11 cellular contexts compared by ENCODE assay signal in genomic region chr2:43047187-43047780, GRCh38.
DNase-seq lines count a peak whose midpoint lies in the region; ATAC-seq and TF ChIP-seq lines count a peak whose summit lies in the region.
"Had no signal": no experiment of that assay in that cellular context is flagged by ENCODE, and none has a peak within 500 bp of the region (broad histone marks: within the 10 kb centered on the region; RNA-seq: fewer than 3 reads in every experiment).

No MANE protein-coding gene starts in this region.

- H3K27ac Mint-ChIP-seq in T-helper 17 cell (peak overlapping the region; percentile 85), immature natural killer cell (peak overlapping the region in 2 of 6 donors; percentile 49 to 65)

- H3K27me3 Mint-ChIP-seq in T-helper 17 cell (no peaks in the 10 kb centered on the region), immature natural killer cell (ENCODE audit: low read depth in 3 of 3) (peaks cover 5 to 6% (median 6%) of the 10 kb centered on the region in 3 donors)

- no peak overlapping the region for H3K4me2 ChIP-seq in GM23248 (ENCODE audit: unreplicated experiment)

- TF ChIP-seq CTCF in spleen (IDR thresholded peaks at IDR 0.05 in 8 of 11, conservative IDR thresholded peaks at IDR 0.05 in 3 of 11) = no peak

- H3K27ac ChIP-seq in GM23248 = no peak overlapping the region
- H3K27ac ChIP-seq in spleen = peak overlapping the region in 1 of 8 donors; percentile 15
- H3K27ac ChIP-seq: body of pancreas, left lung had no signal

- H3K9ac ChIP-seq in GM23248 = no peak overlapping the region

- no peaks in the 10 kb centered on the region for H3K27me3 ChIP-seq in GM23248 (replicated peaks; ENCODE audit: insufficient read depth)
- H3K27me3 ChIP-seq in spleen (replicated peaks in 1 of 7) = no peaks in the 10 kb centered on the region
- H3K27me3 ChIP-seq: BE2C, body of pancreas, left lung had no signal

- intact Hi-C loops in spleen (cut with DNase I; ENCODE audit: low total_unique reads) = no loop called here

- no peaks in the 10 kb centered on the region for H3K79me2 ChIP-seq in GM23248 (ENCODE audit: insufficient read depth)

- H3K36me3 ChIP-seq in GM23248 (ENCODE audit: low read depth) (no peaks in the 10 kb centered on the region), spleen (no peaks in the 10 kb centered on the region)
- H3K36me3 ChIP-seq: BE2C, left lung had no signal

- H3K4me1 ChIP-seq in GM23248 (ENCODE audit: insufficient read depth) (peaks cover 33% of the 10 kb centered on the region), spleen (peaks cover 17 to 43% (median 26%) of the 10 kb centered on the region in 6 donors)

- no peaks in the 10 kb centered on the region for H3K9me3 Mint-ChIP-seq in immature natural killer cell

- no peak for TF ChIP-seq POLR2A in spleen (IDR thresholded peaks at IDR 0.05)

- in situ Hi-C loops in GM23248 (cut with MboI) = no loop called here

- H3K4me3 ChIP-seq in GM23248 (no peak overlapping the region), spleen (no peak overlapping the region)
- H3K4me3 ChIP-seq: body of pancreas, left lung had no signal

- peak overlapping the region; percentile 72; the same call in 1 of the 2 replicates for H2AFZ ChIP-seq in GM23248

- peaks cover 17% of the 10 kb centered on the region for H3K4me1 Mint-ChIP-seq in T-helper 17 cell
- peaks cover 32 to 33% of the 10 kb centered on the region in 2 donors for H3K4me1 Mint-ChIP-seq in immature natural killer cell

- WGBS in GM23248 (ENCODE audit: low coverage in 1 of 2, low lambda C conversion rate in 2 of 2, missing lambda C conversion rate in 2 of 2), 2 experiments = 90 to 91% methylated on average over 17 of the region's 17 CpGs
- WGBS in spleen, 5 donors = 72 to 80% (median 74%) methylated on average over 17 of the region's 17 CpGs

- no peaks in the 10 kb centered on the region for H3F3A ChIP-seq in GM23248 (ENCODE audit: insufficient read depth)

- H3K9me3 ChIP-seq in GM23248 (ENCODE audit: low read depth) (no peaks in the 10 kb centered on the region), T-helper 17 cell (ENCODE audit: control insufficient read depth, low read length, poor library complexity, severe bottlenecking) (no peaks in the 10 kb centered on the region), spleen (no peaks in the 10 kb centered on the region)
- H3K9me3 ChIP-seq: BE2C, body of pancreas, left lung had no signal

- ATAC-seq in T-helper 17 cell = no peak
- no peak for ATAC-seq in GM18520 (IDR thresholded peaks at IDR 0.05; ENCODE audit: unreplicated experiment)
- ATAC-seq in GM18907 (IDR thresholded peaks at IDR 0.05; ENCODE audit: unreplicated experiment) = no peak
- ATAC-seq: body of pancreas had no signal

- H3K4me3 Mint-ChIP-seq in T-helper 17 cell (peak overlapping the region; percentile 50), immature natural killer cell (peak overlapping the region in 4 of 5 donors; percentile 0 to 44 (median 26))

- H3K36me3 Mint-ChIP-seq in T-helper 17 cell (ENCODE audit: low read depth) = peaks cover 2% of the 10 kb centered on the region
- H3K36me3 Mint-ChIP-seq in immature natural killer cell = no peaks in the 10 kb centered on the region

- no peaks in the 10 kb centered on the region for H3K9me2 ChIP-seq in GM23248 (ENCODE audit: insufficient read depth)

- DNase-seq in GM23248 = no peak
- no peak for DNase-seq in T-helper 17 cell
- no peak for DNase-seq in immature natural killer cell
- peak; percentile 54 for DNase-seq in spleen
- DNase-seq in activated CD4-positive, alpha-beta T cell treated with anti-CD3 and anti-CD28 coated beads, Interleukin-2, amount 50 U/mL, for 4 hours = no peak
- DNase-seq: stimulated activated CD4-positive, alpha-beta T cell treated with anti-CD3 and anti-CD28 coated beads, Interleukin-4, amount 100 ng/mL, for 4 hours had no signal

- H4K20me1 ChIP-seq in GM23248 (ENCODE audit: insufficient read depth) = no peaks in the 10 kb centered on the region
